27 cellular contexts compared by ENCODE assay signal in the genomic region with DNA sequence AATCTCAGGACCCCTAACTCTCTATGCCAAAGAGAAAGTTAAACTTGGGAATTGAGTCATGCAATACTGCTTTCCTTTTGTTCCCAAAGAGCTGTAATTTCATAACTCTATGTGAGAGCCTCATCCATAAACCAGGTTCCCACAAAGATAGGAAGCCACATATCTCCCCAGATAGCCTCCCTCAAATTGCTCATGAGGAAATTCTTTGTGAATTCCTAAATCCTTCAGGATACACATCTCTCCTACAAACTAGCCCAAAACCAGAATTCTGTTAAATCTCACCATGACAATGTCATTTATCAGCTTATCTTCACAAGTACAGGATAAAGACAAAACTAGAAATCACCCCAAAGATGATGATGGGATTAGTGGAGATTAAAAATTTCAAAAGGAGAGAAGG. TPM values are rescaled to one million over a fixed set of nuclear protein-coding genes. Genes with fewer than 3 reads are reported as not detected.
A peak's percentile ranks its signal among the peaks of the same experiment; 100 is the strongest.
DNase-seq lines count a peak whose midpoint lies in the region; ATAC-seq, FAIRE-seq and TF ChIP-seq lines count a peak whose summit lies in the region.
"Had no signal": no experiment of that assay in that cellular context is flagged by ENCODE, and none has a peak within 500 bp of the region (broad histone marks: within the 10 kb centered on the region; RNA-seq: fewer than 3 reads in every experiment).

No MANE protein-coding gene starts in this region.

- H3K4me2 ChIP-seq in astrocyte (ENCODE audit: low read length) (no peak overlapping the region), osteoblast (ENCODE audit: insufficient read depth, low read length) (no peak overlapping the region)
- H3K4me2 ChIP-seq: BLaER1 had no signal

- H3K4me1 Mint-ChIP-seq in astrocyte (ENCODE audit: low read depth, unreplicated experiment): peaks cover 10% of the 10 kb centered on the region
- H3K4me1 Mint-ChIP-seq: CD14-positive monocyte; CD4-positive, alpha-beta memory T cell; CD4-positive, CD25-positive, alpha-beta regulatory T cell; CD8-positive, alpha-beta memory T cell had no signal

- no peak overlapping the region for H2AFZ ChIP-seq in astrocyte (ENCODE audit: low read depth, low read length)
- H2AFZ ChIP-seq in osteoblast (ENCODE audit: low read length): no peak overlapping the region

- H3K4me3 Mint-ChIP-seq in astrocyte (ENCODE audit: unreplicated experiment): no peak overlapping the region
- H3K4me3 Mint-ChIP-seq: CD14-positive monocyte; CD4-positive, alpha-beta memory T cell; CD4-positive, CD25-positive, alpha-beta regulatory T cell; CD8-positive, alpha-beta memory T cell had no signal

- no peak overlapping the region for H3K27ac Mint-ChIP-seq in astrocyte (ENCODE audit: unreplicated experiment)
- H3K27ac Mint-ChIP-seq: CD14-positive monocyte; CD4-positive, alpha-beta memory T cell; CD4-positive, CD25-positive, alpha-beta regulatory T cell; CD8-positive, alpha-beta memory T cell had no signal

- H3K4me3 ChIP-seq in astrocyte (ENCODE audit: insufficient read depth, low read depth, low read length) (no peak overlapping the region), fibroblast of villous mesenchyme (ENCODE audit: low read depth, low read length) (no peak overlapping the region), osteoblast (ENCODE audit: insufficient read depth, low read length) (no peak overlapping the region)
- H3K4me3 ChIP-seq: BLaER1 had no signal

- DNase-seq in astrocyte (ENCODE audit: low read depth) (peak; percentile 2), fibroblast of villous mesenchyme (ENCODE audit: low read depth) (peak; percentile 86), osteoblast (ENCODE audit: insufficient read length, low spot score, missing footprints) (peak; percentile 59), HUDEP-2 (lab: John Stamatoyannopoulos, UW; ENCODE audit: unreplicated experiment in 76 of 76) (no peak), NOMO-1 treated with dmso at 0.1 percent for 144 hours (lab: John Stamatoyannopoulos, UW; ENCODE audit: unreplicated experiment) (no peak)
- DNase-seq: 8988T; ACHN; BE2C; C1 segment of cervical spinal cord; Calu3; CD4-positive, alpha-beta memory T cell; CD4-positive, CD25-positive, alpha-beta regulatory T cell; CD8-positive, alpha-beta memory T cell; COR-L47; DMS79 treated with DMSO at 0.1 percent for 48 hours; GF-D8 had no signal

- H3K27ac ChIP-seq in astrocyte (ENCODE audit: low read depth, low read length) (no peak overlapping the region), osteoblast (ENCODE audit: low read depth, low read length) (no peak overlapping the region)
- H3K27ac ChIP-seq: BLaER1 had no signal

- no peaks in the 10 kb centered on the region for H3K36me3 ChIP-seq in astrocyte (ENCODE audit: insufficient read depth, low read length)
- H3K36me3 ChIP-seq in osteoblast (ENCODE audit: insufficient read depth, low read length): no peaks in the 10 kb centered on the region
- H3K36me3 ChIP-seq: BE2C, BLaER1 had no signal

- H3K27me3 ChIP-seq in astrocyte (ENCODE audit: insufficient read depth, low read length): no peaks in the 10 kb centered on the region
- H3K27me3 ChIP-seq in osteoblast (ENCODE audit: insufficient read depth, low read length): no peaks in the 10 kb centered on the region
- H3K27me3 ChIP-seq: BE2C, BLaER1 had no signal

- H3K9me3 Mint-ChIP-seq in astrocyte (ENCODE audit: unreplicated experiment): peaks cover 3% of the 10 kb centered on the region

- H3K9me3 ChIP-seq in astrocyte (ENCODE audit: insufficient read depth, low read depth, low read length) (no peaks in the 10 kb centered on the region), osteoblast (ENCODE audit: low read depth, low read length) (no peaks in the 10 kb centered on the region)
- H3K9me3 ChIP-seq: BE2C had no signal

- TF ChIP-seq POLR2A in GM18505 (IDR thresholded peaks at IDR 0.05; ENCODE audit: borderline replicate concordance, extremely low read depth, insufficient read depth, insufficient read length): no peak

- H3K9ac ChIP-seq in astrocyte (ENCODE audit: low read length): no peak overlapping the region
- H3K9ac ChIP-seq: BLaER1 had no signal

- H3K27me3 Mint-ChIP-seq in astrocyte (ENCODE audit: low read depth, unreplicated experiment): no peaks in the 10 kb centered on the region
- H3K27me3 Mint-ChIP-seq: CD4-positive, alpha-beta memory T cell; CD4-positive, CD25-positive, alpha-beta regulatory T cell had no signal

- H3K79me2 ChIP-seq in astrocyte (ENCODE audit: insufficient read depth, low read length) (no peaks in the 10 kb centered on the region), osteoblast (ENCODE audit: insufficient read depth, low read length) (no peaks in the 10 kb centered on the region)

- H3K36me3 Mint-ChIP-seq in astrocyte (ENCODE audit: low read depth, unreplicated experiment): no peaks in the 10 kb centered on the region
- H3K36me3 Mint-ChIP-seq: CD14-positive monocyte; CD4-positive, alpha-beta memory T cell; CD4-positive, CD25-positive, alpha-beta regulatory T cell; CD8-positive, alpha-beta memory T cell had no signal

- no peaks in the 10 kb centered on the region for H4K20me1 ChIP-seq in astrocyte (ENCODE audit: insufficient read depth, low read length)
- H4K20me1 ChIP-seq in osteoblast (ENCODE audit: insufficient read depth, low read length): no peaks in the 10 kb centered on the region
- H4K20me1 ChIP-seq: BLaER1 had no signal

- TF ChIP-seq CTCF in astrocyte (IDR thresholded peaks at IDR 0.05; ENCODE audit: insufficient read depth, low read depth, low read length) (no peak), fibroblast of villous mesenchyme (IDR thresholded peaks at IDR 0.05; ENCODE audit: insufficient read depth, low read depth, low read length) (no peak), osteoblast (IDR thresholded peaks at IDR 0.05; ENCODE audit: extremely low read depth, low read depth, low read length) (no peak)

- ATAC-seq in GM18505 (IDR thresholded peaks at IDR 0.05; ENCODE audit: unreplicated experiment) (no peak), GM19452 (IDR thresholded peaks at IDR 0.05; ENCODE audit: unreplicated experiment) (no peak)

- FAIRE-seq in astrocyte (lab: Jason Lieb, UNC): no peak
- FAIRE-seq: A204.1, D721Med, G401.6, GM12891, GM18507, GM19239 had no signal

- peaks cover 4% of the 10 kb centered on the region for H3K4me1 ChIP-seq in astrocyte (ENCODE audit: insufficient read depth, low read length)
- H3K4me1 ChIP-seq in osteoblast (ENCODE audit: insufficient read depth, low read length): peaks cover 7% of the 10 kb centered on the region
- H3K4me1 ChIP-seq: BE2C, BLaER1 had no signal

RNA-seq across cellular contexts. Expression of a gene that starts 4.7 kb away (rescaled TPM):
- total RNA-seq in astrocyte: 0.11 and 0.41 TPM in 2 replicates
- total RNA-seq in fibroblast of villous mesenchyme: not detected in 2 replicates
- total RNA-seq in osteoblast: under 0.01 and 0.29 TPM in 2 replicates
- total RNA-seq: A673; Calu3; CD4-positive, alpha-beta memory T cell; CD4-positive, CD25-positive, alpha-beta regulatory T cell; CD8-positive, alpha-beta memory T cell had no signal

Comparison
In these comparisons a context has a peak if more than half of its experiments do, and no peak if none do; other contexts are left out.
1. DNase-seq: peak in astrocyte (single experiment), fibroblast of villous mesenchyme (single experiment) and osteoblast (single experiment); none in HUDEP-2 (0 of 76) and NOMO-1 treated with dmso at 0.1 percent for 144 hours (single experiment).